ENCODE assay signal across 11 cellular contexts in genomic region chr11:45031912-45032519, GRCh38.
A peak's percentile ranks its signal among the peaks of the same experiment; 100 is the strongest.
DNase-seq lines count a peak whose midpoint lies in the region; ATAC-seq lines count a peak whose summit lies in the region.
"Had no signal": no experiment of that assay in that cellular context is flagged by ENCODE, and none has a peak within 500 bp of the region (broad histone marks: within the 10 kb centered on the region; RNA-seq: fewer than 3 reads in every experiment).

No MANE protein-coding gene starts in this region.

- DNase-seq in GM19238 (ENCODE audit: insufficient read length, low spot score) (peak; percentile 49), KBM-7 (peak; percentile 39), NCI-H748 treated with DMSO at 0.1 percent for 48 hours (lab: John Stamatoyannopoulos, UW) (no peak), NCI-H1694 (lab: John Stamatoyannopoulos, UW) (no peak), NCI-H2196 (lab: John Stamatoyannopoulos, UW; ENCODE audit: unreplicated experiment) (no peak)
- peak; percentile 59 for DNase-seq in stimulated activated naive B cell treated with anti-CD40 and anti-IgM and Interleukin-4, amounts not matched to agents 10 μg/mL and 1 μg/mL and 100 μg/mL, for 72 hours
- no peak for DNase-seq in NK-92 treated with Interleukin-12 subunit alpha and Interleukin-12 subunit beta, amount 100 ng/mL, for 24 hours (lab: John Stamatoyannopoulos, UW)
- DNase-seq: mesenchymal stem cell, substantia nigra had no signal

- H3K36me3 Mint-ChIP-seq in stimulated activated naive B cell treated with anti-CD40 and anti-IgM and Interleukin-4, amounts not matched to agents 10 μg/mL and 1 μg/mL and 100 μg/mL, for 72 hours: peaks cover 5 to 11% of the 10 kb centered on the region in 2 donors

- H3K4me3 Mint-ChIP-seq in stimulated activated naive B cell treated with anti-CD40 and anti-IgM and Interleukin-4, amounts not matched to agents 10 μg/mL and 1 μg/mL and 100 μg/mL, for 72 hours: peak overlapping the region; percentile 15 to 34

- in situ Hi-C loops in KBM-7 (cut with MboI; ENCODE audit: low pct_unique_long_range_greater_than_20kb, low sequenced_read_pairs): no loop called here

- peak overlapping the region; percentile 94 for H3K27ac Mint-ChIP-seq in stimulated activated naive B cell treated with anti-CD40 and anti-IgM and Interleukin-4, amounts not matched to agents 10 μg/mL and 1 μg/mL and 100 μg/mL, for 72 hours

- peaks cover 0 to 5% of the 10 kb centered on the region in 2 donors for H3K27me3 Mint-ChIP-seq in stimulated activated naive B cell treated with anti-CD40 and anti-IgM and Interleukin-4, amounts not matched to agents 10 μg/mL and 1 μg/mL and 100 μg/mL, for 72 hours

- peak; percentile 94 for ATAC-seq in HG02678 (IDR thresholded peaks at IDR 0.05; ENCODE audit: unreplicated experiment)
- peak; percentile 44 to 54 for ATAC-seq in stimulated activated naive B cell treated with anti-CD40 and anti-IgM and Interleukin-4, amounts not matched to agents 10 μg/mL and 1 μg/mL and 100 μg/mL, for 72 hours (replicated peaks)
- ATAC-seq: Panc1 had no signal

- peaks cover 7 to 9% of the 10 kb centered on the region in 2 donors for H3K9me3 Mint-ChIP-seq in stimulated activated naive B cell treated with anti-CD40 and anti-IgM and Interleukin-4, amounts not matched to agents 10 μg/mL and 1 μg/mL and 100 μg/mL, for 72 hours

- peaks cover 56 to 68% of the 10 kb centered on the region in 2 donors for H3K4me1 Mint-ChIP-seq in stimulated activated naive B cell treated with anti-CD40 and anti-IgM and Interleukin-4, amounts not matched to agents 10 μg/mL and 1 μg/mL and 100 μg/mL, for 72 hours

Comparison
In these comparisons a context has a peak if more than half of its experiments do, and no peak if none do; other contexts are left out.
1. DNase-seq: peak in GM19238 (single experiment), KBM-7 (single experiment) and stimulated activated naive B cell treated with anti-CD40 and anti-IgM and Interleukin-4, amounts not matched to agents 10 μg/mL and 1 μg/mL and 100 μg/mL, for 72 hours (single experiment); none in NCI-H748 treated with DMSO at 0.1 percent for 48 hours (single experiment), NCI-H1694 (single experiment), NK-92 treated with Interleukin-12 subunit alpha and Interleukin-12 subunit beta, amount 100 ng/mL, for 24 hours (single experiment) and NCI-H2196 (single experiment).